In the genomic region with DNA sequence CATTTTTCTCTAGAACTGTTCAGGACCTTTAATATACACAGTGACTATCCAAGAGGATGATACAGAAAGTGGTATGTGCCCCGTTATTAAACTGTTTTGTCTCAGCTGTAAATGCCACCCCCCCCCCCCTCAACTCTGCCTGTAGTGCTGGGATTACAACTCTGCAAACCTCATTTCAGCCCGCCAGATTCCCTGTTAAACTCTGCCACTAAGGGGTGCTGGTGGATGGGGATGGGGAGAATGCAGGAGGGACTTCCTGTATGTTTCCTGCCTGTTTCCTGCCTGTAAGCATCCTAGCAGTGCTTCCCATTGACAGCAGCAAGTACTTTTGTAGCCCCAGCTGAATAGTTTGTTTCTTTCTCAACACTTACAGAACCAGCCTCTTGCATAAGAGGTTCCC, we compare ENCODE assay signal across 12 cellular contexts.
A peak's percentile ranks its signal among the peaks of the same experiment; 100 is the strongest.
DNase-seq lines count a peak whose midpoint lies in the region; ATAC-seq and TF ChIP-seq lines count a peak whose summit lies in the region.
"Had no signal": no experiment of that assay in that cellular context is flagged by ENCODE, and none has a peak within 500 bp of the region (broad histone marks: within the 10 kb centered on the region; RNA-seq: fewer than 3 reads in every experiment).

No MANE protein-coding gene starts in this region.

- no peaks in the 10 kb centered on the region for H3K4me1 Mint-ChIP-seq in natural killer cell
- H3K4me1 Mint-ChIP-seq in activated CD4-positive, alpha-beta memory T cell treated with anti-CD3 and anti-CD28 coated beads for 36 hours (ENCODE audit: low read depth): no peaks in the 10 kb centered on the region

- no peaks in the 10 kb centered on the region for H3K36me3 ChIP-seq in mammary epithelial cell (ENCODE audit: insufficient read depth, low read length)
- H3K36me3 ChIP-seq: thoracic aorta had no signal

- POLR2A ChIA-PET in activated CD4-positive, alpha-beta memory T cell treated with anti-CD3 and anti-CD28 coated beads for 36 hours (lab: Charles Lee): no interaction called here

- H2AFZ ChIP-seq in mammary epithelial cell (ENCODE audit: low read depth, low read length): no peak overlapping the region

- no peak overlapping the region for H3K27ac Mint-ChIP-seq in natural killer cell
- no peak overlapping the region for H3K27ac Mint-ChIP-seq in activated CD4-positive, alpha-beta memory T cell treated with anti-CD3 and anti-CD28 coated beads for 36 hours

- intact Hi-C loops in mammary epithelial cell (cut with micrococcal nuclease): loop anchor here (2.0 kb wide), 1 partner anchor 304 kb away; no protein-coding TSS in a partner anchor
- intact Hi-C loops in natural killer cell (cut with micrococcal nuclease): no loop called here
- intact Hi-C loops in activated CD4-positive, alpha-beta memory T cell treated with anti-CD3 and anti-CD28 coated beads for 36 hours (cut with micrococcal nuclease): no loop called here

- no peaks in the 10 kb centered on the region for H3K9me3 Mint-ChIP-seq in natural killer cell
- H3K9me3 Mint-ChIP-seq in activated CD4-positive, alpha-beta memory T cell treated with anti-CD3 and anti-CD28 coated beads for 36 hours: no peaks in the 10 kb centered on the region

- H3K79me2 ChIP-seq in mammary epithelial cell (ENCODE audit: insufficient read depth, low read length): no peaks in the 10 kb centered on the region

- H4K20me1 ChIP-seq in mammary epithelial cell (ENCODE audit: insufficient read depth, low read length): no peaks in the 10 kb centered on the region

- H3K36me3 Mint-ChIP-seq in natural killer cell: no peaks in the 10 kb centered on the region
- no peaks in the 10 kb centered on the region for H3K36me3 Mint-ChIP-seq in activated CD4-positive, alpha-beta memory T cell treated with anti-CD3 and anti-CD28 coated beads for 36 hours

- no peak overlapping the region for H3K4me2 ChIP-seq in mammary epithelial cell (ENCODE audit: insufficient read depth, low read depth, low read length)

- peak; percentile 45 for DNase-seq in DMS 273 (lab: John Stamatoyannopoulos, UW; ENCODE audit: unreplicated experiment)
- no peak for DNase-seq in DMS 273 treated with DMSO at 0.1 percent for 48 hours (lab: John Stamatoyannopoulos, UW)
- DNase-seq in NCI-H524 treated with DMSO at 0.1 percent for 48 hours (lab: John Stamatoyannopoulos, UW): peak; percentile 15
- DNase-seq in mammary epithelial cell: peak; percentile 3
- DNase-seq in lung microvascular endothelial cell (ENCODE audit: low read depth in 2 of 2): peak; percentile 12 to 67
- DNase-seq in natural killer cell: no peak
- no peak for DNase-seq in activated CD4-positive, alpha-beta memory T cell treated with anti-CD3 and anti-CD28 coated beads for 36 hours
- no peak for DNase-seq in NCI-H1694 (lab: John Stamatoyannopoulos, UW)
- DNase-seq: Kasumi-1, NCI-H2029 had no signal

- WGBS in mammary epithelial cell (ENCODE audit: low coverage, missing lambda C conversion rate): 85% methylated on average over 2 of the region's 2 CpGs

- CTCF ChIA-PET in mammary epithelial cell (lab: Charles Lee; ENCODE audit: low non-redundant PET): interaction anchor here (0.7 kb wide), 1 partner anchor 32 kb away, joined by 5 read pairs; no protein-coding TSS in a partner anchor
- CTCF ChIA-PET in activated CD4-positive, alpha-beta memory T cell treated with anti-CD3 and anti-CD28 coated beads for 36 hours (lab: Charles Lee): no interaction called here

- dilution Hi-C loops in mammary epithelial cell (cut with HindIII; ENCODE audit: low sequenced_read_pairs): no loop called here

- H3K9ac ChIP-seq in mammary epithelial cell (ENCODE audit: insufficient read depth, low read length): no peak overlapping the region

- H3K27ac ChIP-seq in mammary epithelial cell (ENCODE audit: insufficient read depth, low read depth, low read length): no peak overlapping the region
- H3K27ac ChIP-seq: 22Rv1, thoracic aorta had no signal

- no peak for ATAC-seq in natural killer cell

- no peaks in the 10 kb centered on the region for H3K9me3 ChIP-seq in mammary epithelial cell (replicated peaks; ENCODE audit: insufficient read depth, low read length)
- H3K9me3 ChIP-seq: thoracic aorta had no signal

- in situ Hi-C loops in mammary epithelial cell (cut with MboI; ENCODE audit: low sequenced_read_pairs in 2 of 2): no loop called here

- H3K4me1 ChIP-seq in mammary epithelial cell (ENCODE audit: insufficient read depth, low read length): no peaks in the 10 kb centered on the region

- peaks cover 0 to 11% of the 10 kb centered on the region in 2 donors for H3K27me3 Mint-ChIP-seq in natural killer cell (ENCODE audit: low read depth in 2 of 2)
- H3K27me3 Mint-ChIP-seq in activated CD4-positive, alpha-beta memory T cell treated with anti-CD3 and anti-CD28 coated beads for 36 hours: peaks cover 2% of the 10 kb centered on the region

- TF ChIP-seq CTCF in mammary epithelial cell (conservative IDR thresholded peaks at IDR 0.05 in 1 of 2, IDR thresholded peaks at IDR 0.05 in 1 of 2; ENCODE audit: extremely low read depth in 1 of 2, insufficient read depth in 1 of 2, low read depth in 1 of 2, low read length in 2 of 2) (peak; percentile 8 to 22), natural killer cell (IDR thresholded peaks at IDR 0.05) (no peak)

- no peaks in the 10 kb centered on the region for H3K27me3 ChIP-seq in mammary epithelial cell (ENCODE audit: insufficient read depth, low read length)

- no TSS peak for BruUV-seq in mammary epithelial cell (replicated peaks; lab: Mats Ljungman, UMichigan)

- no peak overlapping the region for H3K4me3 Mint-ChIP-seq in natural killer cell
- H3K4me3 Mint-ChIP-seq in activated CD4-positive, alpha-beta memory T cell treated with anti-CD3 and anti-CD28 coated beads for 36 hours: no peak overlapping the region

- no peak overlapping the region for H3K4me3 ChIP-seq in mammary epithelial cell (replicated peaks in 1 of 3; ENCODE audit: insufficient read depth in 1 of 3, low read depth in 2 of 3, low read length in 3 of 3)
- H3K4me3 ChIP-seq: thoracic aorta had no signal

Comparison
In these comparisons a context has a peak if more than half of its experiments do, and no peak if none do; other contexts are left out.
1. DNase-seq: peak in DMS 273 (single experiment), NCI-H524 treated with DMSO at 0.1 percent for 48 hours (single experiment), mammary epithelial cell (single experiment) and lung microvascular endothelial cell (2 of 2); none in DMS 273 treated with DMSO at 0.1 percent for 48 hours (single experiment), natural killer cell (single experiment), activated CD4-positive, alpha-beta memory T cell treated with anti-CD3 and anti-CD28 coated beads for 36 hours (single experiment) and NCI-H1694 (single experiment).